ENCODE assay signal across 30 cellular contexts in the genomic region with DNA sequence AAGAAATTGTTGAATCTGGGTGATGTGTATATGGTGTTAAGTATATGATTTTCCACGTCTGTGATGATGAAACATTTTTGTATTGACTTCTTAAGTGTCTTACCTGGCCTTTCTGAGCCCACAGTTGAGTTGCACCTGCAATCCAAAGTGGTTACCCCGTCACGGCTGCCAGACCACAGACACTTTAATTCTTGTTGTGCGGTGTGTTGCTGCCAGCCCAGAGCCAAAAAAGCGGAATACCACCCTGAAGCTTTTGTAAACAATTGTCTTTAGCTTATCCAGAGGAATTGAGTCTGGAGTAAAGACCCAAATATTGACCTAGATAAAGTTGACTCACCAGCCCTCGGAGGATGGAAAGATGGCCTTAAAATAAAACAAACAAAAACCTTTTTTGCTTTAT. TPM values are rescaled to one million over a fixed set of nuclear protein-coding genes. Genes with fewer than 3 reads are reported as not detected.
DNase-seq lines count a peak whose midpoint lies in the region; ATAC-seq and TF ChIP-seq lines count a peak whose summit lies in the region.
"Had no signal": no experiment of that assay in that cellular context is flagged by ENCODE, and none has a peak within 500 bp of the region (broad histone marks: within the 10 kb centered on the region; RNA-seq: fewer than 3 reads in every experiment).

No MANE protein-coding gene starts in this region.

- H4K20me1 ChIP-seq in Loucy (ENCODE audit: insufficient read depth, low read length, poor library complexity, severe bottlenecking) = peaks cover 8% of the 10 kb centered on the region
- H4K20me1 ChIP-seq in mammary epithelial cell (ENCODE audit: insufficient read depth, low read length) = no peaks in the 10 kb centered on the region

- BruUV-seq in mammary epithelial cell (replicated peaks; lab: Mats Ljungman, UMichigan) = no TSS peak

- no peak for TF ChIP-seq CTCF in Loucy (conservative IDR thresholded peaks at IDR 0.05; ENCODE audit: low read length)
- no peak for TF ChIP-seq CTCF in mammary epithelial cell (conservative IDR thresholded peaks at IDR 0.05 in 1 of 2, IDR thresholded peaks at IDR 0.05 in 1 of 2; ENCODE audit: extremely low read depth in 1 of 2, insufficient read depth in 1 of 2, low read depth in 1 of 2, low read length in 2 of 2)

- no peak overlapping the region for H3K23ac ChIP-seq in mesenchymal stem cell (ENCODE audit: low read length in 2 of 2)

- H3K27ac ChIP-seq in ACC112 (ENCODE audit: low read depth, low read length) (peak overlapping the region; percentile 92), mammary epithelial cell (ENCODE audit: insufficient read depth, low read depth, low read length) (peak overlapping the region; percentile 80), mesenchymal stem cell (ENCODE audit: low read length, poor library complexity, severe bottlenecking) (no peak overlapping the region)
- H3K27ac ChIP-seq: A549, BLaER1, Peyer's patch, SJCRH30, upper lobe of left lung had no signal

- H3K9me3 Mint-ChIP-seq in T-cell (peaks cover 5 to 9% (median 6%) of the 10 kb centered on the region in 3 donors), immature natural killer cell (peaks cover 0 to 9% (median 3%) of the 10 kb centered on the region in 6 donors)

- H3K9ac ChIP-seq in Loucy (ENCODE audit: low read depth, low read length, poor library complexity, severe bottlenecking) = no peak overlapping the region
- peak overlapping the region; percentile 17 for H3K9ac ChIP-seq in mammary epithelial cell (ENCODE audit: insufficient read depth, low read length)
- peak overlapping the region; percentile 80 for H3K9ac ChIP-seq in mesenchymal stem cell (ENCODE audit: low read length)
- H3K9ac ChIP-seq: BLaER1 had no signal

- H3K4me3 ChIP-seq in ACC112 (ENCODE audit: low read depth, low read length) (no peak overlapping the region), Loucy (ENCODE audit: low read length, poor library complexity, severe bottlenecking) (no peak overlapping the region), mammary epithelial cell (replicated peaks in 1 of 3; ENCODE audit: insufficient read depth in 1 of 3, low read depth in 2 of 3, low read length in 3 of 3) (no peak overlapping the region), mesenchymal stem cell (ENCODE audit: insufficient read depth in 1 of 2, low read depth in 1 of 2, low read length in 2 of 2) (no peak overlapping the region)
- H3K4me3 ChIP-seq: A549, BLaER1, heart right ventricle, Peyer's patch, SJCRH30, upper lobe of left lung had no signal

- no peak for DNase-seq in mammary epithelial cell
- DNase-seq in mesenchymal stem cell = peak; percentile 1
- DNase-seq in T-cell = no peak
- no peak for DNase-seq in immature natural killer cell
- DNase-seq: activated CD4-positive, alpha-beta T cell treated with anti-CD3 and anti-CD28 coated beads, Interleukin-2, amount 10 ng/mL, durations not matched to agents 7 days and 5 days; anterior cingulate cortex; Caco-2; H9; heart right ventricle; left colon; mesendoderm; MM.1S; NCI-H1436; NCI-H2171; NCI-H524; nucleus accumbens; Peyer's patch; SJCRH30; small intestine; stimulated activated CD4-positive, alpha-beta T cell treated with anti-CD3 and anti-CD28 coated beads, Interleukin-2, amount 100 ng/mL, for 24 hours; T-helper 17 cell; upper lobe of left lung had no signal

- dilution Hi-C loops in mammary epithelial cell (cut with HindIII; ENCODE audit: low sequenced_read_pairs) = no loop called here

- H3K79me1 ChIP-seq in mesenchymal stem cell (replicated peaks; ENCODE audit: low read length, poor library complexity, severe bottlenecking) = peaks cover 27% of the 10 kb centered on the region

- H2BK120ac ChIP-seq in mesenchymal stem cell (ENCODE audit: low read depth, low read length) = no peak overlapping the region

- no peaks in the 10 kb centered on the region for H3K9me2 ChIP-seq in Loucy (replicated peaks; ENCODE audit: low read depth, low read length)

- H3K36me3 ChIP-seq in ACC112 (ENCODE audit: insufficient read depth, low read length) (peaks cover 71% of the 10 kb centered on the region), Loucy (ENCODE audit: insufficient read depth, low read length) (peaks cover 80% of the 10 kb centered on the region), mammary epithelial cell (ENCODE audit: insufficient read depth, low read length) (peaks cover 28% of the 10 kb centered on the region), mesenchymal stem cell (ENCODE audit: control insufficient read depth in 1 of 2, insufficient read depth in 2 of 2, low read depth in 1 of 2, low read length in 2 of 2) (peaks cover 24 to 82% of the 10 kb centered on the region in 2 experiments)

- H2BK5ac ChIP-seq in mesenchymal stem cell (ENCODE audit: low read depth, low read length, poor library complexity, severe bottlenecking) = no peak overlapping the region

- no peak overlapping the region for H2AK5ac ChIP-seq in mesenchymal stem cell (ENCODE audit: low read length, severe bottlenecking)

- intact Hi-C loops in mammary epithelial cell (cut with micrococcal nuclease) = loop anchor here (2.0 kb wide), 1 partner anchor 17 kb away; no protein-coding TSS in a partner anchor

- no peak overlapping the region for H3K4ac ChIP-seq in mesenchymal stem cell (ENCODE audit: low read depth in 1 of 2, low read length in 2 of 2)

- H3K27me3 Mint-ChIP-seq in T-cell = no peaks in the 10 kb centered on the region
- H3K27me3 Mint-ChIP-seq in immature natural killer cell (ENCODE audit: low read depth in 3 of 3) = no peaks in the 10 kb centered on the region
- H3K27me3 Mint-ChIP-seq: activated CD4-positive, alpha-beta T cell treated with anti-CD3 and anti-CD28 coated beads, Interleukin-2, amount 10 ng/mL, durations not matched to agents 7 days and 5 days; T-helper 17 cell had no signal

- H3K9me3 ChIP-seq in Loucy (ENCODE audit: insufficient read depth, low read depth, low read length) (no peaks in the 10 kb centered on the region), mammary epithelial cell (replicated peaks; ENCODE audit: insufficient read depth, low read length) (no peaks in the 10 kb centered on the region), mesenchymal stem cell (ENCODE audit: control insufficient read depth, low read length) (peaks cover 13% of the 10 kb centered on the region)
- H3K9me3 ChIP-seq: A549, Caco-2, heart right ventricle, Peyer's patch, SJCRH30, upper lobe of left lung had no signal

- no peaks in the 10 kb centered on the region for H3F3A ChIP-seq in Loucy (ENCODE audit: low read depth)

- H3K4me1 ChIP-seq in ACC112 (ENCODE audit: control insufficient read depth, insufficient read depth, low read length, unreplicated experiment) (peaks cover 43% of the 10 kb centered on the region), Loucy (ENCODE audit: insufficient read depth, low read length, poor library complexity, severe bottlenecking) (peaks cover 7% of the 10 kb centered on the region), mammary epithelial cell (ENCODE audit: insufficient read depth, low read length) (peaks cover 53% of the 10 kb centered on the region), mesenchymal stem cell (ENCODE audit: control insufficient read depth, insufficient read depth, low read depth, low read length) (peaks cover 5% of the 10 kb centered on the region)
- H3K4me1 ChIP-seq: A549, Peyer's patch, SJCRH30 had no signal

- peaks cover 0 to 13% (median 7%) of the 10 kb centered on the region in 3 donors for H3K4me1 Mint-ChIP-seq in T-cell
- H3K4me1 Mint-ChIP-seq in immature natural killer cell = peaks cover 15 to 17% of the 10 kb centered on the region in 2 donors
- H3K4me1 Mint-ChIP-seq: H9 had no signal

- POLR2A ChIA-PET in T-cell (lab: Charles Lee) = no interaction called here

- 97% methylated on average over 6 of the region's 6 CpGs for WGBS in mammary epithelial cell (ENCODE audit: low coverage, missing lambda C conversion rate)
- 92% methylated on average over 5 of the region's 6 CpGs for WGBS in mesenchymal stem cell

- CTCF ChIA-PET in mammary epithelial cell (lab: Charles Lee; ENCODE audit: low non-redundant PET) (no interaction called here), T-cell (lab: Charles Lee) (no interaction called here)

- no peak overlapping the region for H3K27ac Mint-ChIP-seq in T-cell
- H3K27ac Mint-ChIP-seq in immature natural killer cell = no peak overlapping the region
- H3K27ac Mint-ChIP-seq: activated CD4-positive, alpha-beta T cell treated with anti-CD3 and anti-CD28 coated beads, Interleukin-2, amount 10 ng/mL, durations not matched to agents 7 days and 5 days; activated T-helper 1 cell treated with anti-CD3 and anti-CD28 coated beads, Interleukin-12 subunit alpha, Interleukin-12 subunit beta, Interleukin-2, Interleukin-4 antibody, amounts not matched to agents 30 ng/mL and 10 ng/mL and 1 ng/mL, durations not matched to agents 14 hours and 24 hours and 36 hours; H9; T-helper 17 cell had no signal

- H2AFZ ChIP-seq in ACC112 (ENCODE audit: low read length, unreplicated experiment) (no peak overlapping the region), Loucy (ENCODE audit: low read length) (no peak overlapping the region), mammary epithelial cell (ENCODE audit: low read depth, low read length) (no peak overlapping the region), mesenchymal stem cell (ENCODE audit: low read depth, low read length) (no peak overlapping the region)

- H3K4me2 ChIP-seq in Loucy (ENCODE audit: low read depth, low read length, poor library complexity, severe bottlenecking) = peak overlapping the region; percentile 44
- H3K4me2 ChIP-seq in mammary epithelial cell (ENCODE audit: insufficient read depth, low read depth, low read length) = peak overlapping the region; percentile 57
- no peak overlapping the region for H3K4me2 ChIP-seq in mesenchymal stem cell (ENCODE audit: low read length, poor library complexity, severe bottlenecking)
- H3K4me2 ChIP-seq: A549, BLaER1 had no signal

- H3K14ac ChIP-seq in mesenchymal stem cell (ENCODE audit: low read length in 2 of 2) = no peak overlapping the region

- H3K36me3 Mint-ChIP-seq in T-cell (peaks cover 84% of the 10 kb centered on the region), immature natural killer cell (peaks cover 54 to 79% (median 62%) of the 10 kb centered on the region in 3 donors)

- in situ Hi-C loops in mammary epithelial cell (cut with MboI; ENCODE audit: low sequenced_read_pairs in 2 of 2) = no loop called here

- H3K79me2 ChIP-seq in ACC112 (ENCODE audit: control insufficient read depth, insufficient read depth, low read length, unreplicated experiment) = peaks cover 46% of the 10 kb centered on the region
- peaks cover 13% of the 10 kb centered on the region; the same call in 1 of the 2 replicates for H3K79me2 ChIP-seq in Loucy (ENCODE audit: insufficient read depth, low read length)
- peaks cover 54% of the 10 kb centered on the region for H3K79me2 ChIP-seq in mammary epithelial cell (ENCODE audit: insufficient read depth, low read length)

- no peak overlapping the region for H3K18ac ChIP-seq in mesenchymal stem cell (ENCODE audit: low read depth in 1 of 2, low read length in 2 of 2)

- H3K4me3 Mint-ChIP-seq in T-cell = no peak overlapping the region
- H3K4me3 Mint-ChIP-seq in immature natural killer cell = no peak overlapping the region
- H3K4me3 Mint-ChIP-seq: activated CD4-positive, alpha-beta T cell treated with anti-CD3 and anti-CD28 coated beads, Interleukin-2, amount 10 ng/mL, durations not matched to agents 7 days and 5 days; activated T-helper 1 cell treated with anti-CD3 and anti-CD28 coated beads, Interleukin-12 subunit alpha, Interleukin-12 subunit beta, Interleukin-2, Interleukin-4 antibody, amounts not matched to agents 30 ng/mL and 10 ng/mL and 1 ng/mL, durations not matched to agents 14 hours and 24 hours and 36 hours; H9; T-helper 17 cell had no signal

- ATAC-seq in HG03342 (IDR thresholded peaks at IDR 0.05; ENCODE audit: unreplicated experiment) (no peak), T-cell (replicated peaks in 1 of 4) (no peak), HG03442 (IDR thresholded peaks at IDR 0.05; ENCODE audit: unreplicated experiment) (no peak)
- ATAC-seq: A549; activated naive CD4-positive, alpha-beta T cell treated with anti-CD3 and anti-CD28 coated beads, Interleukin-2, amount 50 U/mL, for 72 hours; heart right ventricle; left colon; T-helper 17 cell had no signal

- H2BK12ac ChIP-seq in mesenchymal stem cell (ENCODE audit: low read length in 2 of 2) = no peak overlapping the region

- no peak overlapping the region for H2BK15ac ChIP-seq in mesenchymal stem cell (ENCODE audit: low read depth, poor library complexity, severe bottlenecking)

- no peaks in the 10 kb centered on the region for H3K27me3 ChIP-seq in ACC112 (ENCODE audit: insufficient read depth, low read length)
- H3K27me3 ChIP-seq in Loucy (ENCODE audit: insufficient read depth, low read length, poor library complexity, severe bottlenecking) = no peaks in the 10 kb centered on the region
- H3K27me3 ChIP-seq in mammary epithelial cell (ENCODE audit: insufficient read depth, low read length) = no peaks in the 10 kb centered on the region
- H3K27me3 ChIP-seq in mesenchymal stem cell (ENCODE audit: control insufficient read depth in 1 of 2, insufficient read depth in 1 of 2, low read length in 2 of 2) = no peaks in the 10 kb centered on the region
- H3K27me3 ChIP-seq: BLaER1, heart right ventricle, Peyer's patch, SJCRH30, upper lobe of left lung had no signal

- H4K8ac ChIP-seq in mesenchymal stem cell (ENCODE audit: low read length) = no peak overlapping the region

- no peak overlapping the region for H4K91ac ChIP-seq in mesenchymal stem cell (ENCODE audit: low read length)

RNA-seq across cellular contexts. Expression of gene MTAP, which starts 35.1 kb away (rescaled TPM):
- 10 to 100 TPM; 51.5 to 96.9 TPM for total RNA-seq in mammary epithelial cell
- polyA plus RNA-seq in mammary epithelial cell = 59.0 TPM
- polyA minus RNA-seq in mammary epithelial cell = 52.6 TPM
- 14.2 TPM for polyA plus RNA-seq in mesenchymal stem cell (2013, experiment 1 of 2)
- polyA plus RNA-seq in mesenchymal stem cell (2013, experiment 2 of 2) = 14.5 TPM
- 10 to 100 TPM; 32.0 to 41.9 (median 34.6) TPM for total RNA-seq in T-cell
- polyA plus RNA-seq in immature natural killer cell = 10 to 100 TPM in 1 of 3 donors, 1 to 10 TPM in 2; 7.3 to 10.6 (median 8.6) TPM
